Comparison of ENCODE assay signal across 8 cellular contexts in genomic region chr6:152301806-152302568, GRCh38.
A peak's percentile ranks its signal among the peaks of the same experiment; 100 is the strongest.
DNase-seq lines count a peak whose midpoint lies in the region; ATAC-seq and TF ChIP-seq lines count a peak whose summit lies in the region.

No MANE protein-coding gene starts in this region.

- H3K36me3 Mint-ChIP-seq in activated CD4-positive, alpha-beta T cell treated with anti-CD3 and anti-CD28 coated beads for 36 hours (ENCODE audit: low read depth), result no peaks in the 10 kb centered on the region

- H3K4me1 Mint-ChIP-seq in activated CD4-positive, alpha-beta T cell treated with anti-CD3 and anti-CD28 coated beads for 36 hours, result peaks cover 31% of the 10 kb centered on the region

- intact Hi-C loops in A673 (cut with micrococcal nuclease; ENCODE audit: unreplicated experiment), result no loop called here
- intact Hi-C loops in activated CD4-positive, alpha-beta T cell treated with anti-CD3 and anti-CD28 coated beads for 36 hours (cut with DNase I, micrococcal nuclease), result loop anchor here (1.0 to 5.0 kb wide), 7 partner anchors 36 to 912 kb away; partner anchors contain the start of genes FBXO5 (in 2 of the 2), MTRF1L (in 1 of the 2) and RMND1 (in 1 of the 2)

- peak overlapping the region; percentile 59 for H3K4me3 ChIP-seq in A673 (ENCODE audit: low read depth, low read length, poor library complexity, severe bottlenecking)

- H3K27me3 Mint-ChIP-seq in activated CD4-positive, alpha-beta T cell treated with anti-CD3 and anti-CD28 coated beads for 36 hours, result no peaks in the 10 kb centered on the region

- peak; percentile 69 for TF ChIP-seq CTCF in A673 (conservative IDR thresholded peaks at IDR 0.05; ENCODE audit: low read depth, low read length)

- H3K27me3 ChIP-seq in A673 (replicated peaks; ENCODE audit: insufficient read depth, low read depth, low read length, poor library complexity) (no peaks in the 10 kb centered on the region), layer of hippocampus (ENCODE audit: control insufficient read depth, insufficient read depth, low read length) (no peaks in the 10 kb centered on the region)

- H3K27ac ChIP-seq in A673 (ENCODE audit: low read depth, low read length, poor library complexity, severe bottlenecking) (peak overlapping the region; percentile 45), cingulate gyrus (ENCODE audit: low read depth, low read length) (peak overlapping the region; percentile 92), layer of hippocampus (ENCODE audit: low read depth, low read length) (peak overlapping the region; percentile 88)

- H3K9me3 ChIP-seq in A673 (ENCODE audit: low read depth, low read length, poor library complexity, severe bottlenecking), result no peaks in the 10 kb centered on the region

- ATAC-seq in GM18861 (IDR thresholded peaks at IDR 0.05; ENCODE audit: unreplicated experiment) (peak; percentile 90), HG03095 (IDR thresholded peaks at IDR 0.05; ENCODE audit: unreplicated experiment) (peak; percentile 93)
- ATAC-seq in activated CD4-positive, alpha-beta T cell treated with anti-CD3 and anti-CD28 coated beads for 36 hours, result peak; percentile 92

- no peaks in the 10 kb centered on the region for H3K36me3 ChIP-seq in A673 (ENCODE audit: insufficient read depth, low read length, poor library complexity, severe bottlenecking)

- no TSS peak for BruUV-seq in A673 (replicated peaks; lab: Mats Ljungman, UMichigan)

- no peaks in the 10 kb centered on the region for H3K4me1 ChIP-seq in A673 (ENCODE audit: insufficient read depth, low read length, poor library complexity, severe bottlenecking)

- no peaks in the 10 kb centered on the region for H3K9me3 Mint-ChIP-seq in activated CD4-positive, alpha-beta T cell treated with anti-CD3 and anti-CD28 coated beads for 36 hours (ENCODE audit: low read depth)

- H3K27ac Mint-ChIP-seq in activated CD4-positive, alpha-beta T cell treated with anti-CD3 and anti-CD28 coated beads for 36 hours, result peak overlapping the region; percentile 99

- CTCF ChIA-PET in A673 (lab: Charles Lee), result interaction anchor here (0.6 kb wide), 1 partner anchor 31 kb away, joined by 3 read pairs; no protein-coding TSS in a partner anchor
- CTCF ChIA-PET in activated CD4-positive, alpha-beta T cell treated with anti-CD3 and anti-CD28 coated beads for 36 hours (lab: Charles Lee), result interaction anchor here (0.6 to 2.8 kb wide), 6 partner anchors 8 to 685 kb away, joined by 3 to 29 read pairs (median 6); no protein-coding TSS in a partner anchor

- DNase-seq in A673 (ENCODE audit: low spot score), result peak; percentile 95
- DNase-seq in NCI-H446 treated with DMSO at 0.1 percent for 48 hours (lab: John Stamatoyannopoulos, UW), result peak; percentile 51
- peak; percentile 95 for DNase-seq in activated CD4-positive, alpha-beta T cell treated with anti-CD3 and anti-CD28 coated beads for 36 hours
- DNase-seq in stimulated activated CD4-positive, alpha-beta T cell treated with anti-CD3 and anti-CD28 coated beads, Interleukin-1b, Interleukin-23, amount 100 ng/mL, for 24 hours (ENCODE audit: low read depth in 4 of 4, low spot score in 1 of 4), result peak; percentile 65 to 83 (median 76)

- peak overlapping the region; percentile 92 for H3K4me3 Mint-ChIP-seq in activated CD4-positive, alpha-beta T cell treated with anti-CD3 and anti-CD28 coated beads for 36 hours

- POLR2A ChIA-PET in A673 (lab: Charles Lee; ENCODE audit: low non-redundant PET), result interaction anchor here (0.6 kb wide), 1 partner anchor 9 kb away, joined by 3 read pairs; no protein-coding TSS in a partner anchor
- POLR2A ChIA-PET in activated CD4-positive, alpha-beta T cell treated with anti-CD3 and anti-CD28 coated beads for 36 hours (lab: Charles Lee), result interaction anchor here (0.6 to 1.2 kb wide), 4 partner anchors 8 to 819 kb away, joined by 3 to 4 read pairs (median 4); no protein-coding TSS in a partner anchor

Comparison
In these comparisons a context has a peak if more than half of its experiments do, and no peak if none do; other contexts are left out.
1. Peak in every context shown above with its lines: DNase-seq, ATAC-seq, H3K4me3 ChIP-seq and H3K27ac ChIP-seq.